ENCODE assay signal across 22 cellular contexts in genomic region chr2:190261851-190262250, GRCh38. TPM values are rescaled to one million over a fixed set of nuclear protein-coding genes. Genes with fewer than 3 reads are reported as not detected.
DNase-seq lines count a peak whose midpoint lies in the region; ATAC-seq and TF ChIP-seq lines count a peak whose summit lies in the region.
"Had no signal": no experiment of that assay in that cellular context is flagged by ENCODE, and none has a peak within 500 bp of the region (broad histone marks: within the 10 kb centered on the region; RNA-seq: fewer than 3 reads in every experiment).

No MANE protein-coding gene starts in this region.

- TF ChIP-seq CTCF in gastrocnemius medialis (IDR thresholded peaks at IDR 0.05 in 4 of 5, conservative IDR thresholded peaks at IDR 0.05 in 1 of 5) (no peak), OCI-LY7 (conservative IDR thresholded peaks at IDR 0.05; ENCODE audit: low read length) (no peak)

- in situ Hi-C loops in gastrocnemius medialis (cut with MboI; ENCODE audit: low sequenced_read_pairs in 4 of 4) = no loop called here

- no peaks in the 10 kb centered on the region for H4K20me1 ChIP-seq in OCI-LY7 (ENCODE audit: insufficient read depth, low read length)
- H4K20me1 ChIP-seq: BLaER1 treated with 17β-estradiol and CSF1 and Interleukin-3, amounts not matched to agents 10 nM and 100 nM had no signal

- no peaks in the 10 kb centered on the region for H3K9me3 ChIP-seq in gastrocnemius medialis
- peaks cover 22% of the 10 kb centered on the region; the same call in 1 of the 2 replicates for H3K9me3 ChIP-seq in OCI-LY7 (ENCODE audit: low read length)
- H3K9me3 ChIP-seq: BE2C had no signal

- H2AFZ ChIP-seq in OCI-LY7 (ENCODE audit: low read length) = no peak overlapping the region
- H2AFZ ChIP-seq: GM23248 had no signal

- no peak overlapping the region for H3K4me2 ChIP-seq in OCI-LY7 (ENCODE audit: low read length)
- H3K4me2 ChIP-seq: A549; BLaER1 treated with 17β-estradiol and CSF1 and Interleukin-3, amounts not matched to agents 10 nM and 100 nM had no signal

- H3K27ac ChIP-seq in gastrocnemius medialis (peak overlapping the region in 3 of 4 donors; percentile 4 to 51 (median 36)), OCI-LY7 (ENCODE audit: low read depth, low read length, poor library complexity, severe bottlenecking) (no peak overlapping the region)
- H3K27ac ChIP-seq: A549; BLaER1 treated with 17β-estradiol and CSF1 and Interleukin-3, amounts not matched to agents 10 nM and 100 nM; GM23248 had no signal

- no peaks in the 10 kb centered on the region for H3K79me2 ChIP-seq in OCI-LY7 (ENCODE audit: insufficient read depth, low read depth, low read length)

- POLR2A ChIA-PET in OCI-LY7 (lab: Charles Lee) = interaction anchor here (0.7 kb wide), 1 partner anchor 62 kb away, joined by 3 read pairs; no protein-coding TSS in a partner anchor

- H3K4me1 ChIP-seq in gastrocnemius medialis = peaks cover 10 to 16% of the 10 kb centered on the region in 2 donors
- H3K4me1 ChIP-seq in OCI-LY7 (ENCODE audit: insufficient read depth, low read length, poor library complexity, severe bottlenecking) = no peaks in the 10 kb centered on the region
- H3K4me1 ChIP-seq: BE2C; BLaER1 treated with 17β-estradiol and CSF1 and Interleukin-3, amounts not matched to agents 10 nM and 100 nM had no signal

- no peaks in the 10 kb centered on the region for H3K36me3 ChIP-seq in gastrocnemius medialis
- H3K36me3 ChIP-seq in OCI-LY7 (ENCODE audit: insufficient read depth, low read length) = peaks cover 27% of the 10 kb centered on the region

- no peaks in the 10 kb centered on the region for H3K27me3 ChIP-seq in gastrocnemius medialis
- H3K27me3 ChIP-seq: BE2C; BLaER1 treated with 17β-estradiol and CSF1 and Interleukin-3, amounts not matched to agents 10 nM and 100 nM had no signal

- H3K4me3 ChIP-seq in gastrocnemius medialis = no peak overlapping the region
- no peak overlapping the region for H3K4me3 ChIP-seq in OCI-LY7 (ENCODE audit: low read depth, low read length, poor library complexity, severe bottlenecking)
- H3K4me3 ChIP-seq: A549; BLaER1 treated with 17β-estradiol and CSF1 and Interleukin-3, amounts not matched to agents 10 nM and 100 nM; GM12878; GM23248 had no signal

- BruUV-seq in OCI-LY7 (replicated peaks; lab: Mats Ljungman, UMichigan) = no TSS peak

- ATAC-seq in Right ventricle myocardium superior (ENCODE audit: poor library complexity) (peak; percentile 63), left ventricle myocardium superior (peak; percentile 70), gastrocnemius medialis (peak; percentile 52 to 71), HG02970 (IDR thresholded peaks at IDR 0.05; ENCODE audit: low FRiP score, unreplicated experiment) (no peak)
- ATAC-seq: A549, GM12878 had no signal

- intact Hi-C loops in Right ventricle myocardium superior (cut with DNase I) = no loop called here
- intact Hi-C loops in cardiac septum (cut with DNase I) = no loop called here
- intact Hi-C loops in left ventricle myocardium superior (cut with micrococcal nuclease) = no loop called here
- intact Hi-C loops in gastrocnemius medialis (cut with DNase I; ENCODE audit: low total_unique reads) = loop anchor here (2.0 kb wide), 1 partner anchor 57 kb away; the partner anchor contains the start of gene HIBCH
- intact Hi-C loops in OCI-LY7 (cut with micrococcal nuclease; ENCODE audit: unreplicated experiment) = no loop called here

- no peak for TF ChIP-seq POLR2A in gastrocnemius medialis (IDR thresholded peaks at IDR 0.05)

- no peaks in the 10 kb centered on the region for H3K9me2 ChIP-seq in OCI-LY7 (ENCODE audit: insufficient read depth, low read length)

- DNase-seq in Right ventricle myocardium superior = no peak
- no peak for DNase-seq in cardiac septum (ENCODE audit: low spot score)
- DNase-seq in left ventricle myocardium superior = no peak
- no peak for DNase-seq in gastrocnemius medialis
- DNase-seq in OCI-LY7 (ENCODE audit: low spot score) = no peak
- DNase-seq: 8988T; ACHN; AML-193; BE2C; CD4-positive, alpha-beta T cell; CD8-positive, alpha-beta memory T cell; DMS 273 treated with DMSO at 0.1 percent for 48 hours; DMS79; EL; GDM1; GM23248; H7; HCEC 1CT had no signal

- CTCF ChIA-PET in OCI-LY7 (lab: Charles Lee; ENCODE audit: unreplicated experiment) = no interaction called here

RNA-seq across cellular contexts. Expression of gene HIBCH, which starts 57.8 kb away (rescaled TPM):
- total RNA-seq in Right ventricle myocardium superior (22.5 TPM), cardiac septum (21.9 TPM), left ventricle myocardium superior (24.2 TPM), gastrocnemius medialis (10 to 100 TPM in 2 of 4 donors, 1 to 10 TPM in 2; 3.7 to 20.1 (median 10.6) TPM), OCI-LY7 (2022) (26.3 and 29.7 TPM in 2 replicates)
- 15.6 and 17.1 TPM in 2 replicates for total RNA-seq in OCI-LY7 (2014; rRNA removed; shearing (Covaris generic))
